ENCODE assay signal across 11 cellular contexts in genomic region chr18:43886341-43886740, GRCh38.
"Had no signal": no experiment of that assay in that cellular context is flagged by ENCODE, and none has a peak within 500 bp of the region (broad histone marks: within the 10 kb centered on the region; RNA-seq: fewer than 3 reads in every experiment).

No MANE protein-coding gene starts in this region.

- ATAC-seq: activated CD8-positive, alpha-beta memory T cell treated with anti-CD3 and anti-CD28 coated beads, Interleukin-2, amount 10 ng/mL, durations not matched to agents 7 days and 5 days; lower lobe of right lung; natural killer cell treated with Interleukin-12 subunit alpha and Interleukin-12 subunit beta and Interleukin-15 and Interleukin-18, amount 100 ng/mL, for 72 hours had no signal

- H3K4me3 ChIP-seq: lower lobe of right lung, tibial nerve had no signal

- H3K4me1 ChIP-seq: lower lobe of right lung had no signal

- DNase-seq: activated CD4-positive, alpha-beta memory T cell treated with anti-CD3 and anti-CD28 coated beads, Interleukin-2, amount 10 ng/mL, durations not matched to agents 7 days and 5 days; activated CD4-positive, alpha-beta T cell treated with anti-CD3 and anti-CD28 coated beads for 4 hours; activated CD8-positive, alpha-beta memory T cell treated with anti-CD3 and anti-CD28 coated beads, Interleukin-2, amount 10 ng/mL, durations not matched to agents 7 days and 5 days; effector CD8-positive, alpha-beta T cell; hypothalamus; islet precursor cell; lower lobe of right lung; posterior cingulate gyrus had no signal

- H3K27me3 ChIP-seq: neutrophil, tibial nerve had no signal

- H3K27ac ChIP-seq: lower lobe of right lung, neutrophil, tibial nerve had no signal

- H3K36me3 ChIP-seq: lower lobe of right lung, neutrophil, tibial nerve had no signal

- H3K9me3 ChIP-seq: lower lobe of right lung, neutrophil had no signal
